In genomic region chr17:62478976-62479894, GRCh38 we compare ENCODE assay signal across 8 cellular contexts. TPM values are rescaled to one million over a fixed set of nuclear protein-coding genes. Genes with fewer than 3 reads are reported as not detected.
DNase-seq lines count a peak whose midpoint lies in the region; ATAC-seq and TF ChIP-seq lines count a peak whose summit lies in the region.
"Not testable (repeated sequence)": the region's sequence is repeated elsewhere in the genome, so short reads cannot be mapped to it uniquely, and the experiment has no call there.

No MANE protein-coding gene starts in this region.

- not testable (repeated sequence) for H3K27me3 ChIP-seq in CD4-positive, alpha-beta T cell (ENCODE audit: control insufficient read depth, insufficient read depth, low read length); SJSA1 (replicated peaks); esophagus squamous epithelium

- H3K9me3 ChIP-seq in CD4-positive, alpha-beta T cell (ENCODE audit: control insufficient read depth, low read length); SJSA1 (replicated peaks); esophagus squamous epithelium; mesodermal cell (ENCODE audit: control insufficient read depth, low read length): not testable (repeated sequence)

- H3K27ac ChIP-seq in CD4-positive, alpha-beta T cell (ENCODE audit: low read depth, low read length), result peak overlapping the region; percentile 56
- H3K27ac ChIP-seq in SJSA1 (peak overlapping the region; percentile 92), esophagus squamous epithelium (peak overlapping the region; percentile 91 to 98 (median 98)), mesodermal cell (ENCODE audit: low read depth, low read length, severe bottlenecking) (peak overlapping the region; percentile 72)

- H3K27me3 Mint-ChIP-seq in CD4-positive, alpha-beta T cell, result not testable (repeated sequence)

- H3K9me3 Mint-ChIP-seq in CD4-positive, alpha-beta T cell, result not testable (repeated sequence)

- peak; percentile 51 for ATAC-seq in CD4-positive, alpha-beta T cell (ENCODE audit: poor library complexity)
- ATAC-seq in GM21360 (IDR thresholded peaks at IDR 0.05; ENCODE audit: unreplicated experiment), result peak; percentile 36
- peak; percentile 32 for ATAC-seq in HG03439 (IDR thresholded peaks at IDR 0.05; ENCODE audit: unreplicated experiment)

- WGBS in esophagus squamous epithelium, 2 donors, result 0% methylated on average over 9 to 17 of the region's 90 CpGs
- 0 to 1% methylated on average over 3 to 31 of the region's 90 CpGs for WGBS in mesodermal cell (ENCODE audit: insufficient coverage in 2 of 2), 2 experiments

- TF ChIP-seq CTCF in CD4-positive, alpha-beta T cell (IDR thresholded peaks at IDR 0.05); esophagus squamous epithelium (IDR thresholded peaks at IDR 0.05): not testable (repeated sequence)

- POLR2A ChIA-PET in CD4-positive, alpha-beta T cell (lab: Charles Lee), result not testable (repeated sequence)

- H3K36me3 Mint-ChIP-seq in CD4-positive, alpha-beta T cell (ENCODE audit: low read depth), result peaks cover 51% of the 10 kb centered on the region

- H3K4me1 ChIP-seq in SJSA1 (replicated peaks); mesodermal cell (ENCODE audit: control insufficient read depth, insufficient read depth, low read length, poor library complexity, severe bottlenecking): not testable (repeated sequence)
- peaks cover 0 to 57% (median 6%) of the 10 kb centered on the region in 3 donors for H3K4me1 ChIP-seq in esophagus squamous epithelium

- peak overlapping the region; percentile 94 for H3K4me3 Mint-ChIP-seq in CD4-positive, alpha-beta T cell

- intact Hi-C loops in CD4-positive, alpha-beta T cell (cut with DNase I, micrococcal nuclease), result loop anchor here in 1 of 2 experiments (2.0 to 5.0 kb wide), 2 partner anchors 56 to 488 kb away; partner anchors contain the start of genes METTL2A and TANC2
- intact Hi-C loops in esophagus squamous epithelium (cut with DNase I), result not testable (repeated sequence)

- TF ChIP-seq POLR2A in esophagus squamous epithelium (IDR thresholded peaks at IDR 0.05), result not testable (repeated sequence)

- peak; percentile 17 to 59 (median 37) for DNase-seq in CD4-positive, alpha-beta T cell
- DNase-seq in SJSA1 (ENCODE audit: low read depth in 1 of 2, low spot score in 2 of 2) (peak; percentile 58 to 59), activated gamma-delta T cell treated with Interleukin-2 at 50 U/mL for 16 hours (peak; percentile 31)
- DNase-seq in esophagus squamous epithelium (lab: John Stamatoyannopoulos, UW), result not testable (repeated sequence)
- DNase-seq in stimulated activated CD4-positive, alpha-beta T cell treated with anti-CD3 and anti-CD28 coated beads, Interleukin-4, amount 100 ng/mL, for 1 hour, result peak; percentile 43

- H3K4me1 Mint-ChIP-seq in CD4-positive, alpha-beta T cell (ENCODE audit: low read depth), result peaks cover 47% of the 10 kb centered on the region

- peaks cover 29% of the 10 kb centered on the region for H3K36me3 ChIP-seq in SJSA1
- H3K36me3 ChIP-seq in esophagus squamous epithelium, result peaks cover 0 to 24% (median 0%) of the 10 kb centered on the region in 3 donors
- peaks cover 29% of the 10 kb centered on the region for H3K36me3 ChIP-seq in mesodermal cell (ENCODE audit: control insufficient read depth, insufficient read depth, low read length)

- H3K27ac Mint-ChIP-seq in CD4-positive, alpha-beta T cell, result peak overlapping the region; percentile 97

- CTCF ChIA-PET in CD4-positive, alpha-beta T cell (lab: Charles Lee), result not testable (repeated sequence)

- peak overlapping the region; percentile 65 for H3K4me3 ChIP-seq in SJSA1
- peak overlapping the region; percentile 75 to 89 (median 85) for H3K4me3 ChIP-seq in esophagus squamous epithelium
- peak overlapping the region; percentile 65 for H3K4me3 ChIP-seq in mesodermal cell (ENCODE audit: extremely low read depth, insufficient read depth, low read length, poor library complexity, severe bottlenecking)

RNA-seq across cellular contexts. Expression of gene TLK2, which starts 0.6 kb away (rescaled TPM):
- 10 to 100 TPM; 85.3 to 86.5 TPM for total RNA-seq in CD4-positive, alpha-beta T cell
- total RNA-seq in SJSA1 (2014; rRNA removed; shearing (Covaris generic)), result 60.7 and 65.9 TPM in 2 replicates
- 10 to 100 TPM; 13.2 to 35.5 (median 28.0) TPM for total RNA-seq in esophagus squamous epithelium
- polyA plus RNA-seq in mesodermal cell (2013, experiment 1 of 2), result 39.1 TPM
- polyA plus RNA-seq in mesodermal cell (2013, experiment 2 of 2), result 41.6 TPM

RNA-seq across cellular contexts. Expression of gene METTL2A, which starts 55.5 kb away (rescaled TPM):
- 1 to 10 TPM; 4.4 to 6.1 TPM for total RNA-seq in CD4-positive, alpha-beta T cell
- total RNA-seq in SJSA1 (2014; rRNA removed; shearing (Covaris generic)), result 18.9 and 29.9 TPM in 2 replicates
- total RNA-seq in esophagus squamous epithelium, result 10 to 100 TPM; 14.7 to 17.4 (median 15.8) TPM
- polyA plus RNA-seq in mesodermal cell (2013, experiment 1 of 2), result 20.9 TPM
- 17.5 TPM for polyA plus RNA-seq in mesodermal cell (2013, experiment 2 of 2)
